ENCODE assay signal across 20 cellular contexts in the genomic region with DNA sequence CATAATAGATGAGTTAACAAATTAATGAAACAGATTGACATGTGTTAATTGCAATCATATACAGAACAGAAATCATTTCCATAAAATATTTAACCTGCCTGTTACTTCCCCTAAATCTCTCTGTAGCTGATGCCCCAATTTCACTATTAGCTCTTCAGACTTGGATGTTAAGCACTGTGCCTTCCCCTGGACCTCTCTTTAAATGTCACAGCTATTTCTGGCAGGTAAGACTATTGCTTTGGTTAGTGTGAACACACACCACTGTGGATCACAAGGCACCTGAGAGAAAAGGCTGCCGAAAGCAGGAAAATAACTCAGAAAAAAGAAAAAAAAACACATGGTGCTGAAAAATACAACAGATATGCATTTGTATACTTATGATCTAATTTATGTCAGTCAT.
"Had no signal": no experiment of that assay in that cellular context is flagged by ENCODE, and none has a peak within 500 bp of the region (broad histone marks: within the 10 kb centered on the region; RNA-seq: fewer than 3 reads in every experiment).

No MANE protein-coding gene starts in this region.

- H3K9me3 ChIP-seq: esophagus squamous epithelium, gastroesophageal sphincter, suprapubic skin, thyroid gland had no signal

- H3K27ac ChIP-seq: esophagus squamous epithelium, gastroesophageal sphincter, hepatocyte, suprapubic skin, thyroid gland had no signal

- H3K36me3 Mint-ChIP-seq: naive thymus-derived CD4-positive, alpha-beta T cell; stimulated activated effector memory CD8-positive, alpha-beta T cell treated with anti-CD3 and anti-CD28 coated beads, Interleukin-12 subunit alpha, Interleukin-12 subunit beta, amount 100 ng/mL, for 72 hours; type B pancreatic cell had no signal

- H3K4me3 ChIP-seq: esophagus squamous epithelium, gastroesophageal sphincter, hepatocyte, smooth muscle cell, suprapubic skin, thyroid gland had no signal

- H3K9me3 Mint-ChIP-seq: neural crest cell; stimulated activated effector memory CD8-positive, alpha-beta T cell treated with anti-CD3 and anti-CD28 coated beads, Interleukin-12 subunit alpha, Interleukin-12 subunit beta, amount 100 ng/mL, for 72 hours; type B pancreatic cell had no signal

- DNase-seq: dermis blood vessel endothelial cell; esophagus squamous epithelium; foreskin fibroblast; glutamatergic neuron; left colon; mammary epithelial cell; naive thymus-derived CD4-positive, alpha-beta T cell; posterior cingulate gyrus; right cardiac atrium; stimulated activated CD4-positive, alpha-beta T cell treated with anti-CD3 and anti-CD28 coated beads, Interleukin-4, amount 100 ng/mL, for 1 hour; stimulated activated CD8-positive, alpha-beta memory T cell treated with anti-CD3 and anti-CD28 coated beads, Interleukin-4, amount 100 ng/mL, for 48 hours; stimulated activated naive CD8-positive, alpha-beta T cell treated with anti-CD3 and anti-CD28 coated beads, Interleukin-15, Interleukin-2, amounts not matched to agents 100 U/mL and 50 U/mL, for 24 hours; thyroid gland had no signal

- H3K27me3 ChIP-seq: esophagus squamous epithelium, gastroesophageal sphincter, hepatocyte, suprapubic skin, thyroid gland had no signal

- H3K4me1 ChIP-seq: esophagus squamous epithelium, suprapubic skin, thyroid gland had no signal

- ATAC-seq: gastroesophageal sphincter; left colon; naive thymus-derived CD4-positive, alpha-beta T cell; stimulated activated effector memory CD8-positive, alpha-beta T cell treated with anti-CD3 and anti-CD28 coated beads, Interleukin-12 subunit alpha, Interleukin-12 subunit beta, amount 100 ng/mL, for 72 hours; stimulated activated naive CD8-positive, alpha-beta T cell treated with anti-CD3 and anti-CD28 coated beads, Interleukin-15, Interleukin-2, amounts not matched to agents 100 U/mL and 50 U/mL, for 24 hours had no signal

- H2AFZ ChIP-seq: hepatocyte had no signal

- H3K27ac Mint-ChIP-seq: naive thymus-derived CD4-positive, alpha-beta T cell; stimulated activated effector memory CD8-positive, alpha-beta T cell treated with anti-CD3 and anti-CD28 coated beads, Interleukin-12 subunit alpha, Interleukin-12 subunit beta, amount 100 ng/mL, for 72 hours; type B pancreatic cell had no signal

- H3K4me3 Mint-ChIP-seq: naive thymus-derived CD4-positive, alpha-beta T cell; neural crest cell; stimulated activated effector memory CD8-positive, alpha-beta T cell treated with anti-CD3 and anti-CD28 coated beads, Interleukin-12 subunit alpha, Interleukin-12 subunit beta, amount 100 ng/mL, for 72 hours; type B pancreatic cell had no signal

- H3K36me3 ChIP-seq: esophagus squamous epithelium, gastroesophageal sphincter, suprapubic skin, thyroid gland had no signal

- H3K4me2 ChIP-seq: hepatocyte, smooth muscle cell had no signal

- H3K4me1 Mint-ChIP-seq: naive thymus-derived CD4-positive, alpha-beta T cell; neural crest cell; stimulated activated effector memory CD8-positive, alpha-beta T cell treated with anti-CD3 and anti-CD28 coated beads, Interleukin-12 subunit alpha, Interleukin-12 subunit beta, amount 100 ng/mL, for 72 hours had no signal
